Comparison of ENCODE assay signal across 17 cellular contexts in genomic region chr4:166366012-166366411, GRCh38.
DNase-seq lines count a peak whose midpoint lies in the region; ATAC-seq, FAIRE-seq and TF ChIP-seq lines count a peak whose summit lies in the region.
"Had no signal": no experiment of that assay in that cellular context is flagged by ENCODE, and none has a peak within 500 bp of the region (broad histone marks: within the 10 kb centered on the region; RNA-seq: fewer than 3 reads in every experiment).

No MANE protein-coding gene starts in this region.

- no peak overlapping the region for H3K14ac ChIP-seq in H1 (ENCODE audit: insufficient read length)

- no peak overlapping the region for H2BK120ac ChIP-seq in H1 (replicated peaks; ENCODE audit: low read depth, low read length)

- dilution Hi-C loops in mammary epithelial cell (cut with HindIII; ENCODE audit: low sequenced_read_pairs), result no loop called here
- dilution Hi-C loops in keratinocyte (cut with MboI; ENCODE audit: extremely low pct_ligation_motif_present, low sequenced_read_pairs), result no loop called here

- H4K5ac ChIP-seq in H1 (ENCODE audit: insufficient read length, low read depth, low read length), result no peak overlapping the region

- 4% methylated on average over 3 of the region's 3 CpGs for WGBS in mammary epithelial cell (ENCODE audit: low coverage, missing lambda C conversion rate)
- 92% methylated on average over 3 of the region's 3 CpGs; no CpG with 5 or more reads in 1 of the 2 experiments for WGBS in H1 (ENCODE audit: extremely low coverage in 1 of 2, insufficient coverage in 1 of 2, insufficient read length in 1 of 2, insufficient replicate concordance in 2 of 2, low coverage in 1 of 2, low lambda C conversion rate in 2 of 2, missing lambda C conversion rate in 1 of 2), 2 experiments

- H3K27me3 ChIP-seq in mammary epithelial cell (ENCODE audit: insufficient read depth, low read length), result no peaks in the 10 kb centered on the region
- no peaks in the 10 kb centered on the region for H3K27me3 ChIP-seq in breast epithelium
- H3K27me3 ChIP-seq in H1 (replicated peaks in 1 of 4; ENCODE audit: control insufficient read depth in 3 of 4, extremely low read depth in 1 of 4, insufficient read depth in 3 of 4, low read length in 3 of 4), result no peaks in the 10 kb centered on the region
- H3K27me3 ChIP-seq in keratinocyte (ENCODE audit: control insufficient read depth, extremely low read depth, insufficient read depth, low read length), result no peaks in the 10 kb centered on the region

- no peak overlapping the region for H3K18ac ChIP-seq in H1 (ENCODE audit: extremely low read depth, low read length)

- no TSS peak for BruUV-seq in mammary epithelial cell (replicated peaks; lab: Mats Ljungman, UMichigan)

- TF ChIP-seq CTCF in mammary epithelial cell (conservative IDR thresholded peaks at IDR 0.05 in 1 of 2, IDR thresholded peaks at IDR 0.05 in 1 of 2; ENCODE audit: extremely low read depth in 1 of 2, insufficient read depth in 1 of 2, low read depth in 1 of 2, low read length in 2 of 2) (no peak), breast epithelium (IDR thresholded peaks at IDR 0.05) (no peak), H1 (IDR thresholded peaks at IDR 0.05; ENCODE audit: control extremely low read depth in 1 of 3, insufficient read depth in 1 of 3, low read depth in 1 of 3, low read length in 3 of 3) (no peak), keratinocyte (optimal IDR thresholded peaks at IDR 0.05 in 1 of 3, IDR thresholded peaks at IDR 0.05 in 1 of 3, conservative IDR thresholded peaks at IDR 0.05 in 1 of 3; ENCODE audit: extremely low read depth in 1 of 3, insufficient read depth in 2 of 3, low read length in 3 of 3) (no peak)

- no peak for ATAC-seq in left cardiac atrium
- ATAC-seq: A549, GM23338 had no signal

- no peak overlapping the region for H3K4ac ChIP-seq in H1 (replicated peaks; ENCODE audit: insufficient read length, low read depth, low read length)

- in situ Hi-C loops in mammary epithelial cell (cut with MboI; ENCODE audit: low sequenced_read_pairs in 2 of 2), result no loop called here

- no peak overlapping the region for H2BK15ac ChIP-seq in H1 (ENCODE audit: low read length)

- H3K4me2 ChIP-seq in mammary epithelial cell (ENCODE audit: insufficient read depth, low read depth, low read length), result peak overlapping the region; percentile 30
- H3K4me2 ChIP-seq in H1 (ENCODE audit: insufficient read depth in 1 of 2, low read depth in 2 of 2, low read length in 2 of 2), result no peak overlapping the region
- H3K4me2 ChIP-seq in keratinocyte (ENCODE audit: control insufficient read depth, extremely low read depth, insufficient read depth, low read depth, low read length), result no peak overlapping the region
- H3K4me2 ChIP-seq: A549, GM23338 had no signal

- intact Hi-C loops in mammary epithelial cell (cut with micrococcal nuclease), result no loop called here
- intact Hi-C loops in breast epithelium (cut with DNase I; ENCODE audit: low total_unique reads), result no loop called here
- intact Hi-C loops in left cardiac atrium (cut with DNase I), result no loop called here

- no peak for TF ChIP-seq RAD21 in H1 (IDR thresholded peaks at IDR 0.05 in 1 of 2, conservative IDR thresholded peaks at IDR 0.05 in 1 of 2; ENCODE audit: low read depth in 2 of 2, low read length in 2 of 2)

- H2BK12ac ChIP-seq in H1 (ENCODE audit: low read depth, low read length), result no peak overlapping the region

- TF ChIP-seq POLR2A in breast epithelium (IDR thresholded peaks at IDR 0.05), result no peak
- no peak for TF ChIP-seq POLR2A in H1 (IDR thresholded peaks at IDR 0.05; ENCODE audit: control extremely low read depth in 1 of 2, low read depth in 2 of 2, low read length in 2 of 2)

- H3K36me3 ChIP-seq in mammary epithelial cell (ENCODE audit: insufficient read depth, low read length), result no peaks in the 10 kb centered on the region
- H3K36me3 ChIP-seq in breast epithelium, result no peaks in the 10 kb centered on the region
- no peaks in the 10 kb centered on the region for H3K36me3 ChIP-seq in H1 (ENCODE audit: control insufficient read depth in 2 of 4, insufficient read depth in 4 of 4, low read length in 3 of 4)
- H3K36me3 ChIP-seq in keratinocyte (ENCODE audit: control insufficient read depth in 2 of 2, extremely low read depth in 1 of 2, insufficient read depth in 2 of 2, low read length in 2 of 2), result no peaks in the 10 kb centered on the region

- CTCF ChIA-PET in mammary epithelial cell (lab: Charles Lee; ENCODE audit: low non-redundant PET) (no interaction called here), H1 (lab: Charles Lee; ENCODE audit: partially characterized antibody) (interaction anchor here (0.7 kb wide), 1 partner anchor 24 kb away, joined by 3 read pairs; no protein-coding TSS in a partner anchor)

- H3K4me1 ChIP-seq in mammary epithelial cell (ENCODE audit: insufficient read depth, low read length) (peaks cover 3% of the 10 kb centered on the region), breast epithelium (no peaks in the 10 kb centered on the region), H1 (replicated peaks in 1 of 4; ENCODE audit: control insufficient read depth in 3 of 4, insufficient read depth in 4 of 4, low read length in 3 of 4) (no peaks in the 10 kb centered on the region; a peak in 1 of 7 replicates), keratinocyte (ENCODE audit: control insufficient read depth, extremely low read depth, insufficient read depth, low read length) (no peaks in the 10 kb centered on the region)
- H3K4me1 ChIP-seq: A549 had no signal

- H3K27ac ChIP-seq in mammary epithelial cell (ENCODE audit: insufficient read depth, low read depth, low read length) (no peak overlapping the region), breast epithelium (no peak overlapping the region), H1 (ENCODE audit: low read depth, low read length) (no peak overlapping the region), keratinocyte (ENCODE audit: control insufficient read depth, insufficient read depth, low read length) (no peak overlapping the region)
- H3K27ac ChIP-seq: 22Rv1, A549, C4-2B had no signal

- H2BK5ac ChIP-seq in H1 (ENCODE audit: low read depth, low read length), result no peak overlapping the region

- no peak overlapping the region for H2AFZ ChIP-seq in mammary epithelial cell (ENCODE audit: low read depth, low read length)
- H2AFZ ChIP-seq in H1 (ENCODE audit: low read length), result peak overlapping the region; percentile 41; the same call in 1 of the 2 replicates
- H2AFZ ChIP-seq in keratinocyte (ENCODE audit: control insufficient read depth, low read length), result no peak overlapping the region

- H3K9me3 ChIP-seq in mammary epithelial cell (replicated peaks; ENCODE audit: insufficient read depth, low read length), result no peaks in the 10 kb centered on the region
- H3K9me3 ChIP-seq in breast epithelium, result peaks cover 3 to 9% of the 10 kb centered on the region in 2 donors
- no peaks in the 10 kb centered on the region for H3K9me3 ChIP-seq in H1 (ENCODE audit: insufficient read depth in 2 of 2, low read depth in 1 of 2, low read length in 1 of 2)
- H3K9me3 ChIP-seq in keratinocyte (ENCODE audit: control insufficient read depth, low read depth, low read length), result no peaks in the 10 kb centered on the region
- H3K9me3 ChIP-seq: A549 had no signal

- no peak overlapping the region for H3K23ac ChIP-seq in H1 (ENCODE audit: insufficient read length)

- H4K8ac ChIP-seq in H1 (ENCODE audit: extremely low read depth, insufficient read depth, low read length), result no peak overlapping the region

- H3K79me2 ChIP-seq in mammary epithelial cell (ENCODE audit: insufficient read depth, low read length) (no peaks in the 10 kb centered on the region), H1 (ENCODE audit: control insufficient read depth in 1 of 2, insufficient read depth in 2 of 2, low read length in 2 of 2) (no peaks in the 10 kb centered on the region), keratinocyte (ENCODE audit: control insufficient read depth, insufficient read depth, low read length) (no peaks in the 10 kb centered on the region)

- POLR2A ChIA-PET in H1 (lab: Charles Lee; ENCODE audit: partially characterized antibody), result no interaction called here

- H2BK20ac ChIP-seq in H1 (ENCODE audit: low read length), result no peak overlapping the region

- H3K23me2 ChIP-seq in H1 (ENCODE audit: low read depth, low read length), result no peaks in the 10 kb centered on the region

- H4K20me1 ChIP-seq in mammary epithelial cell (ENCODE audit: insufficient read depth, low read length) (no peaks in the 10 kb centered on the region), H1 (replicated peaks in 1 of 2; ENCODE audit: control insufficient read depth in 1 of 2, insufficient read depth in 2 of 2, low read length in 2 of 2) (no peaks in the 10 kb centered on the region), keratinocyte (ENCODE audit: control insufficient read depth, extremely low read depth, insufficient read depth, low read length) (no peaks in the 10 kb centered on the region)

- H3K4me3 ChIP-seq in mammary epithelial cell (replicated peaks in 1 of 3; ENCODE audit: insufficient read depth in 1 of 3, low read depth in 2 of 3, low read length in 3 of 3), result no peak overlapping the region
- no peak overlapping the region for H3K4me3 ChIP-seq in breast epithelium
- no peak overlapping the region for H3K4me3 ChIP-seq in H1 (ENCODE audit: extremely low read depth in 1 of 4, insufficient read depth in 2 of 4, low read depth in 3 of 4, low read length in 4 of 4)
- H3K4me3 ChIP-seq in keratinocyte (ENCODE audit: control insufficient read depth in 2 of 3, extremely low read depth in 1 of 3, insufficient read depth in 2 of 3, low read depth in 1 of 3, low read length in 3 of 3), result no peak overlapping the region
- H3K4me3 ChIP-seq: A549, GM23338 had no signal

- FAIRE-seq in H1 (lab: Jason Lieb, UNC) (no peak), keratinocyte (lab: Jason Lieb, UNC) (peak; percentile 20), frontal cortex (lab: Jason Lieb, UNC) (no peak)
- FAIRE-seq: A549 had no signal

- H3K9me1 ChIP-seq in keratinocyte (ENCODE audit: control insufficient read depth, extremely low read depth, insufficient read depth, low read length), result no peaks in the 10 kb centered on the region

- DNase-seq in mammary epithelial cell (peak; percentile 60), breast epithelium (ENCODE audit: low spot score in 2 of 2) (no peak), H1 (ENCODE audit: low read depth in 1 of 2, low spot score in 2 of 2) (no peak), keratinocyte (ENCODE audit: low read depth, low spot score) (no peak), kidney glomerular epithelial cell (lab: John Stamatoyannopoulos, UW) (no peak), left cardiac atrium (no peak), frontal cortex (ENCODE audit: low spot score in 2 of 2) (no peak)
- DNase-seq: AML-193; CD4-positive, alpha-beta memory T cell; DMS153; DMS79; GDM1; H9 had no signal

- no peak overlapping the region for H3K56ac ChIP-seq in H1 (replicated peaks; ENCODE audit: insufficient read length, low read depth, low read length)

- H4K91ac ChIP-seq in H1 (replicated peaks; ENCODE audit: insufficient read length, low read length), result no peak overlapping the region

- no peak overlapping the region for H2AK5ac ChIP-seq in H1 (ENCODE audit: low read depth, low read length)

- no peak overlapping the region for H3K9ac ChIP-seq in mammary epithelial cell (ENCODE audit: insufficient read depth, low read length)
- no peak overlapping the region for H3K9ac ChIP-seq in H1 (replicated peaks in 1 of 4; ENCODE audit: extremely low read depth in 1 of 4, low read depth in 3 of 4, low read length in 3 of 4)
- no peak overlapping the region for H3K9ac ChIP-seq in keratinocyte (ENCODE audit: control insufficient read depth, extremely low read depth, insufficient read depth, low read length)

- no peaks in the 10 kb centered on the region for H3K79me1 ChIP-seq in H1 (ENCODE audit: low read depth, low read length)

- TF ChIP-seq EP300 in H1 (IDR thresholded peaks at IDR 0.05; ENCODE audit: borderline replicate concordance in 1 of 2, low read depth in 2 of 2, low read length in 2 of 2), result no peak
